In the genomic region with DNA sequence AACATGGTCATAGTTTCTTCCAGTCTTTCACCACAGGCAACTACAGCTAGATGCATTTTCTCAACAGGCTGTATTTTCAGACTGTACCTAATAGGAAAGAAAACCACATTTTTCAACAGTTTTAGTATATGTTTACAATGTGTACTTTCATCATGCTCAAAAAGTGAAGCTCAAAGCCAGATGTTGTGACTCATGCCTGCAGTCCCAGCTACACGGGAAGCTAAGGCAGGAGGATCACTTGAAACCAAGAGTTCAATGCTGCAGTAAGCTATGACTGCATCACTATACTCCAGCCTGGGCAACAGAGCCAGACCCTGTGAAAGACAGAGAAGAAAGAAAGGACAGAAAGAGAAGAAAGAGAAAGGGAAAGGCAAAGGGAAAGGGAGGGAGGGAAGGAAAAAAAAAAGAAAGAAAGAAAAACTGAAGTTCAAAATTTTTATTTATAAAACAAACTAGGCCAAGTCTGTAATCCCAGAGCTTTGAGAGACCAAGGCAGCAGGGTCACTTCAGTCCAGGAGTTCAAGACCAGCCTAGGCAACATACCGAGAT, we compare ENCODE assay signal across 13 cellular contexts. TPM values are rescaled to one million over a fixed set of nuclear protein-coding genes. Genes with fewer than 3 reads are reported as not detected.
DNase-seq lines count a peak whose midpoint lies in the region; ATAC-seq and TF ChIP-seq lines count a peak whose summit lies in the region.
"Had no signal": no experiment of that assay in that cellular context is flagged by ENCODE, and none has a peak within 500 bp of the region (broad histone marks: within the 10 kb centered on the region; RNA-seq: fewer than 3 reads in every experiment).

No MANE protein-coding gene starts in this region.

- CTCF ChIA-PET in MCF 10A (lab: Yijun Ruan, JAX): interaction anchor here (1.1 to 1.2 kb wide), 2 partner anchors 9 to 213 kb away, joined by 3 to 4 read pairs; no protein-coding TSS in a partner anchor
- CTCF ChIA-PET in SK-N-SH (lab: Yijun Ruan, JAX): interaction anchor here (0.6 to 3.2 kb wide), 4 partner anchors 10 to 332 kb away, joined by 3 to 11 read pairs (median 6); no protein-coding TSS in a partner anchor
- CTCF ChIA-PET in WTC11 (lab: Charles Lee): no interaction called here

- TF ChIP-seq POLR2A in breast epithelium (IDR thresholded peaks at IDR 0.05): no peak

- no peaks in the 10 kb centered on the region for H3K27me3 ChIP-seq in breast epithelium
- H3K27me3 ChIP-seq in SK-N-SH (ENCODE audit: insufficient read depth): no peaks in the 10 kb centered on the region
- H3K27me3 ChIP-seq: BLaER1 had no signal

- ATAC-seq in WTC11: no peak
- no peak for ATAC-seq in GM18519 (IDR thresholded peaks at IDR 0.05; ENCODE audit: low FRiP score, unreplicated experiment)

- H3K9me2 ChIP-seq in SK-N-SH: no peaks in the 10 kb centered on the region

- no peaks in the 10 kb centered on the region for H4K20me1 ChIP-seq in SK-N-SH (ENCODE audit: insufficient read depth)
- H4K20me1 ChIP-seq: BLaER1 had no signal

- H3K9ac ChIP-seq in SK-N-SH: no peak overlapping the region
- H3K9ac ChIP-seq: BLaER1 had no signal

- H3K9me3 Mint-ChIP-seq in MCF 10A (ENCODE audit: unreplicated experiment) (peaks cover 3% of the 10 kb centered on the region), WTC11 (peaks cover 8% of the 10 kb centered on the region)

- peaks cover 11% of the 10 kb centered on the region for H3K4me1 Mint-ChIP-seq in MCF 10A (ENCODE audit: insufficient read depth, unreplicated experiment)
- no peaks in the 10 kb centered on the region for H3K4me1 Mint-ChIP-seq in WTC11

- DNase-seq in MCF 10A (ENCODE audit: unreplicated experiment) (peak; percentile 41), breast epithelium (ENCODE audit: low spot score in 2 of 2) (no peak), SK-N-SH (no peak), fibroblast of mammary gland (ENCODE audit: low read depth) (peak; percentile 88), NCI-H2227 treated with DMSO at 0.1 percent for 48 hours (lab: John Stamatoyannopoulos, UW) (no peak), WTC11 (ENCODE audit: low spot score) (no peak), CD1c-positive myeloid dendritic cell (ENCODE audit: extremely low spot score) (no peak)
- DNase-seq: NCI-H1436 treated with DMSO at 0.1 percent for 48 hours; NK-92 treated with Interleukin-12 subunit alpha and Interleukin-12 subunit beta, amount 100 ng/mL, for 24 hours; nucleus accumbens; stimulated activated naive CD4-positive, alpha-beta T cell had no signal

- H2AFZ ChIP-seq in SK-N-SH (ENCODE audit: low read depth): no peak overlapping the region

- H3K4me3 Mint-ChIP-seq in MCF 10A (ENCODE audit: unreplicated experiment): no peak overlapping the region
- H3K4me3 Mint-ChIP-seq in WTC11: no peak overlapping the region

- H3K27me3 Mint-ChIP-seq in MCF 10A (ENCODE audit: insufficient read depth, unreplicated experiment) (no peaks in the 10 kb centered on the region), WTC11 (ENCODE audit: low read depth) (no peaks in the 10 kb centered on the region)

- no TSS peak for BruUV-seq in MCF 10A (replicated peaks; lab: Mats Ljungman, UMichigan)

- H3K27ac ChIP-seq in breast epithelium: no peak overlapping the region
- peak overlapping the region in 1 of 2 experiments; percentile 28; a peak in 2 of 4 replicates for H3K27ac ChIP-seq in SK-N-SH (ENCODE audit: low read depth in 2 of 2, low read length in 1 of 2)
- H3K27ac ChIP-seq: BLaER1 had no signal

- H3K4me2 ChIP-seq in SK-N-SH: no peak overlapping the region
- H3K4me2 ChIP-seq: BLaER1 had no signal

- H3K36me3 ChIP-seq in breast epithelium: no peaks in the 10 kb centered on the region
- peaks cover 3 to 10% of the 10 kb centered on the region in 2 experiments for H3K36me3 ChIP-seq in SK-N-SH (replicated peaks in 1 of 2; ENCODE audit: control insufficient read depth in 1 of 2, insufficient read depth in 2 of 2, low read length in 1 of 2)

- no peak for TF ChIP-seq EP300 in SK-N-SH (IDR thresholded peaks at IDR 0.05; ENCODE audit: borderline replicate concordance in 1 of 2, low read depth in 1 of 2, low read length in 1 of 2)

- H3K79me2 ChIP-seq in SK-N-SH (ENCODE audit: insufficient read depth): peaks cover 38% of the 10 kb centered on the region

- TF ChIP-seq RAD21 in SK-N-SH (IDR thresholded peaks at IDR 0.05; ENCODE audit: low read length): no peak

- 58% methylated on average over 2 of the region's 2 CpGs for WGBS in SK-N-SH (ENCODE audit: low lambda C conversion rate)

- H3K36me3 Mint-ChIP-seq in MCF 10A (ENCODE audit: insufficient read depth, unreplicated experiment) (peaks cover 3% of the 10 kb centered on the region), WTC11 (peaks cover 38% of the 10 kb centered on the region)

- no peaks in the 10 kb centered on the region for H3K4me1 ChIP-seq in breast epithelium
- H3K4me1 ChIP-seq in SK-N-SH (ENCODE audit: control insufficient read depth in 1 of 2, insufficient read depth in 2 of 2, low read depth in 1 of 2, low read length in 1 of 2): no peaks in the 10 kb centered on the region; a peak in 1 of 4 replicates
- H3K4me1 ChIP-seq: BLaER1 had no signal

- intact Hi-C loops in MCF 10A (cut with micrococcal nuclease): no loop called here
- intact Hi-C loops in breast epithelium (cut with DNase I; ENCODE audit: low total_unique reads): no loop called here

- peaks cover 21% of the 10 kb centered on the region for H3F3A ChIP-seq in SK-N-SH (replicated peaks; ENCODE audit: insufficient read depth)

- H3K27ac Mint-ChIP-seq in MCF 10A (ENCODE audit: low read depth, unreplicated experiment): peak overlapping the region; percentile 14
- no peak overlapping the region for H3K27ac Mint-ChIP-seq in WTC11

- TF ChIP-seq CTCF in MCF 10A (IDR thresholded peaks at IDR 0.05; ENCODE audit: unreplicated experiment): no peak
- no peak for TF ChIP-seq CTCF in breast epithelium (IDR thresholded peaks at IDR 0.05)
- TF ChIP-seq CTCF in SK-N-SH (IDR thresholded peaks at IDR 0.05): no peak
- no peak for TF ChIP-seq CTCF in fibroblast of mammary gland (conservative IDR thresholded peaks at IDR 0.05; ENCODE audit: control insufficient read depth, insufficient read depth, low read depth, low read length)
- TF ChIP-seq CTCF in WTC11 (IDR thresholded peaks at IDR 0.05): no peak

- H3K4me3 ChIP-seq in breast epithelium (no peak overlapping the region), SK-N-SH (ENCODE audit: low read depth in 2 of 2, low read length in 1 of 2) (no peak overlapping the region), fibroblast of mammary gland (ENCODE audit: control insufficient read depth, low read depth, low read length) (no peak overlapping the region)
- H3K4me3 ChIP-seq: BLaER1 had no signal

- POLR2A ChIA-PET in MCF 10A (lab: Yijun Ruan, JAX): interaction anchor here (0.7 to 1.8 kb wide), 5 partner anchors 21 to 1131 kb away, joined by 3 to 4 read pairs (median 3); a partner anchor contains a TSS
- POLR2A ChIA-PET in SK-N-SH (lab: Yijun Ruan, JAX): no interaction called here
- POLR2A ChIA-PET in WTC11 (lab: Charles Lee): no interaction called here

- H3K9me3 ChIP-seq in breast epithelium (no peaks in the 10 kb centered on the region), SK-N-SH (no peaks in the 10 kb centered on the region)

TF ChIP-seq in SK-N-SH, 30 proteins besides CTCF, POLR2A, EP300 and RAD21:
- TF ChIP-seq TCF12 (IDR thresholded peaks at IDR 0.05) (peak; percentile 36; the same call in 1 of the 2 replicates), RFX5 (IDR thresholded peaks at IDR 0.05; ENCODE audit: low read length) (no peak)

TF ChIP-seq in WTC11, 78 proteins besides CTCF, POLR2A, EP300 and RAD21:
- TF ChIP-seq ESRRA (CRISPR knock-in tag; IDR thresholded peaks at IDR 0.05; ENCODE audit: borderline replicate concordance) (no peak), ZNF423 (CRISPR knock-in tag; IDR thresholded peaks at IDR 0.05) (no peak)
- TF ChIP-seq, protein P1, sequence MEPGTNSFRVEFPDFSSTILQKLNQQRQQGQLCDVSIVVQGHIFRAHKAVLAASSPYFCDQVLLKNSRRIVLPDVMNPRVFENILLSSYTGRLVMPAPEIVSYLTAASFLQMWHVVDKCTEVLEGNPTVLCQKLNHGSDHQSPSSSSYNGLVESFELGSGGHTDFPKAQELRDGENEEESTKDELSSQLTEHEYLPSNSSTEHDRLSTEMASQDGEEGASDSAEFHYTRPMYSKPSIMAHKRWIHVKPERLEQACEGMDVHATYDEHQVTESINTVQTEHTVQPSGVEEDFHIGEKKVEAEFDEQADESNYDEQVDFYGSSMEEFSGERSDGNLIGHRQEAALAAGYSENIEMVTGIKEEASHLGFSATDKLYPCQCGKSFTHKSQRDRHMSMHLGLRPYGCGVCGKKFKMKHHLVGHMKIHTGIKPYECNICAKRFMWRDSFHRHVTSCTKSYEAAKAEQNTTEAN (CRISPR knock-in tag; IDR thresholded peaks at IDR 0.05): no peak

RNA-seq across cellular contexts. Expression of a gene that starts 25.5 kb away (rescaled TPM):
- total RNA-seq in MCF 10A (2022): 12.4 and 14.6 TPM in 2 replicates
- total RNA-seq in breast epithelium: 10 to 100 TPM; 12.8 to 19.3 (median 18.0) TPM
- polyA plus RNA-seq in SK-N-SH (2012; rRNA removed): 5.0 and 5.8 TPM in 2 replicates
- polyA plus RNA-seq in SK-N-SH (2012; cell fraction: cytosol; rRNA removed): 7.4 and 8.5 TPM in 2 replicates
- polyA plus RNA-seq in SK-N-SH (2012; cell fraction: nucleus; rRNA removed): 2.6 and 4.7 TPM in 2 replicates
- total RNA-seq in WTC11 (2021): 11.1 to 12.6 TPM (median 11.5 TPM) in 3 replicates

Comparison
In these comparisons a context has a peak if more than half of its experiments do, and no peak if none do; other contexts are left out.
1. DNase-seq: peak in MCF 10A (single experiment) and fibroblast of mammary gland (single experiment); none in breast epithelium (0 of 2), SK-N-SH (single experiment), NCI-H2227 treated with DMSO at 0.1 percent for 48 hours (single experiment), WTC11 (single experiment) and CD1c-positive myeloid dendritic cell (single experiment).